In the genomic region with DNA sequence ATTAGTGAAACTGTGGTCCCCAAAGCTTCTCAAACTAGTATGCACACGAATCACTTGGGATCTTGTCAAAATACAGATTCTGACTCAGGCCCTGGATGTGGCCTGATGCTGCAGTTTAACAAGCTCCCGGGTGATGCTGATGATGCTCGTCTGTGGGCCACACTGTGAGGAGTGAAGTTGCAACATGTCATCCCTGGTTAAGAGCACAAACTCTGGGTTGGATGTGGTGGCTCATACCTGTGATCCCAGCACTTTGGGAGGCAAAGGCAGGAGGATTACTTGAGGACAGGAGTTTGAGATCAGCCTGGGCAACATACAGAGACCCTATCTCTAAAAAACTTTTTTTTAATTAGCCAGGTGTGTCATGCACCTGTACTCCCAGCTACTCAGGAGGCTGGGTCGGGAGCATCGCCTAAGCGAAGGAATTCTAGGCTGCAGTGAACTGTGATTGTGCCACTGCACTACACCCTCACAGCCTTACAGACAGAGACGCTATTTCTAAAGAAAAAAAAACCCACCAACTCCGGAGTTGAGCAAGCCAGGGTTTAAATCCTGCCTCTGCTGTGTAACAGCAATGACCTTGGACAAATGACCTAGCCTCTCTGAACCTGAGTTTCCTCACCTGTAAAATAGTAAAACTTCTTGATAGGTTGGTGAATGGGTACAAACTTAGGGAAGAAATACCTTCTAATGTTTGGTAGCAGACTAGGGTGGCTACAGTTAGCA, we compare ENCODE assay signal across 3 cellular contexts.
A peak's percentile ranks its signal among the peaks of the same experiment; 100 is the strongest.
TF ChIP-seq lines count a peak whose summit lies in the region.

No MANE protein-coding gene starts in this region.

TF ChIP-seq in HepG2, 621 proteins besides CTCF, POLR2A, EP300 and RAD21 (continues in another document):
- TF ChIP-seq SAFB2 (CRISPR knock-in tag; IDR thresholded peaks at IDR 0.05; ENCODE audit: borderline replicate concordance, low read depth) (peak; percentile 73; the same call in 1 of the 2 replicates), ZNF230 (CRISPR knock-in tag; IDR thresholded peaks at IDR 0.05) (no peak), HNF4A (CRISPR knock-in tag; IDR thresholded peaks at IDR 0.05) (peak; percentile 58), CEBPB (IDR thresholded peaks at IDR 0.05; ENCODE audit: borderline replicate concordance, low read depth, low read length) (peak; percentile 19; the same call in 1 of the 2 replicates), POLR2G (IDR thresholded peaks at IDR 0.05; ENCODE audit: low read depth, low read length) (peak; percentile 40; the same call in 1 of the 2 replicates), POLR2AphosphoS5 (IDR thresholded peaks at IDR 0.05; ENCODE audit: low read depth, low read length) (peak; percentile 18; the same call in 1 of the 2 replicates), PAF1 (CRISPR knock-in tag; IDR thresholded peaks at IDR 0.05) (peak; percentile 77), IKZF5 (CRISPR knock-in tag; IDR thresholded peaks at IDR 0.05) (0 out of 2 replicates have a peak, but pooled peaks have one; percentile 18), ZNF362 (CRISPR knock-in tag; IDR thresholded peaks at IDR 0.05; ENCODE audit: borderline replicate concordance) (peak; percentile 80; the same call in 1 of the 2 replicates), ZNF629 (CRISPR knock-in tag; conservative IDR thresholded peaks at IDR 0.05) (peak; percentile 56; the same call in 1 of the 2 replicates), RBAK (CRISPR knock-in tag; IDR thresholded peaks at IDR 0.05) (peak; percentile 89), HCFC1 (IDR thresholded peaks at IDR 0.05; ENCODE audit: low read depth, low read length) (no peak)
- TF ChIP-seq, protein P1, sequence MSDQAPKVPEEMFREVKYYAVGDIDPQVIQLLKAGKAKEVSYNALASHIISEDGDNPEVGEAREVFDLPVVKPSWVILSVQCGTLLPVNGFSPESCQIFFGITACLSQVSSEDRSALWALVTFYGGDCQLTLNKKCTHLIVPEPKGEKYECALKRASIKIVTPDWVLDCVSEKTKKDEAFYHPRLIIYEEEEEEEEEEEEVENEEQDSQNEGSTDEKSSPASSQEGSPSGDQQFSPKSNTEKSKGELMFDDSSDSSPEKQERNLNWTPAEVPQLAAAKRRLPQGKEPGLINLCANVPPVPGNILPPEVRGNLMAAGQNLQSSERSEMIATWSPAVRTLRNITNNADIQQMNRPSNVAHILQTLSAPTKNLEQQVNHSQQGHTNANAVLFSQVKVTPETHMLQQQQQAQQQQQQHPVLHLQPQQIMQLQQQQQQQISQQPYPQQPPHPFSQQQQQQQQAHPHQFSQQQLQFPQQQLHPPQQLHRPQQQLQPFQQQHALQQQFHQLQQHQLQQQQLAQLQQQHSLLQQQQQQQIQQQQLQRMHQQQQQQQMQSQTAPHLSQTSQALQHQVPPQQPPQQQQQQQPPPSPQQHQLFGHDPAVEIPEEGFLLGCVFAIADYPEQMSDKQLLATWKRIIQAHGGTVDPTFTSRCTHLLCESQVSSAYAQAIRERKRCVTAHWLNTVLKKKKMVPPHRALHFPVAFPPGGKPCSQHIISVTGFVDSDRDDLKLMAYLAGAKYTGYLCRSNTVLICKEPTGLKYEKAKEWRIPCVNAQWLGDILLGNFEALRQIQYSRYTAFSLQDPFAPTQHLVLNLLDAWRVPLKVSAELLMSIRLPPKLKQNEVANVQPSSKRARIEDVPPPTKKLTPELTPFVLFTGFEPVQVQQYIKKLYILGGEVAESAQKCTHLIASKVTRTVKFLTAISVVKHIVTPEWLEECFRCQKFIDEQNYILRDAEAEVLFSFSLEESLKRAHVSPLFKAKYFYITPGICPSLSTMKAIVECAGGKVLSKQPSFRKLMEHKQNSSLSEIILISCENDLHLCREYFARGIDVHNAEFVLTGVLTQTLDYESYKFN (CRISPR knock-in tag; conservative IDR thresholded peaks at IDR 0.05) = 0 out of 2 replicates have a peak, but pooled peaks have one; percentile 19

TF ChIP-seq in K562, 482 proteins besides CTCF, POLR2A, EP300 and RAD21:
- TF ChIP-seq ZNF347 (CRISPR knock-in tag; IDR thresholded peaks at IDR 0.05; ENCODE audit: low read depth) (no peak), FOXJ2 (tag; IDR thresholded peaks at IDR 0.05) (no peak), GABPA (tag; conservative IDR thresholded peaks at IDR 0.05; ENCODE audit: low read depth) (no peak), NFATC3 (IDR thresholded peaks at IDR 0.05) (no peak), MLX (CRISPR knock-in tag; conservative IDR thresholded peaks at IDR 0.05) (no peak), ZEB2 (IDR thresholded peaks at IDR 0.05) (no peak), RBM22 (IDR thresholded peaks at IDR 0.05; ENCODE audit: low read depth, low read length, poor library complexity, severe bottlenecking) (no peak), E2F3 (CRISPR knock-in tag; IDR thresholded peaks at IDR 0.05) (no peak)
- TF ChIP-seq, protein P2, sequence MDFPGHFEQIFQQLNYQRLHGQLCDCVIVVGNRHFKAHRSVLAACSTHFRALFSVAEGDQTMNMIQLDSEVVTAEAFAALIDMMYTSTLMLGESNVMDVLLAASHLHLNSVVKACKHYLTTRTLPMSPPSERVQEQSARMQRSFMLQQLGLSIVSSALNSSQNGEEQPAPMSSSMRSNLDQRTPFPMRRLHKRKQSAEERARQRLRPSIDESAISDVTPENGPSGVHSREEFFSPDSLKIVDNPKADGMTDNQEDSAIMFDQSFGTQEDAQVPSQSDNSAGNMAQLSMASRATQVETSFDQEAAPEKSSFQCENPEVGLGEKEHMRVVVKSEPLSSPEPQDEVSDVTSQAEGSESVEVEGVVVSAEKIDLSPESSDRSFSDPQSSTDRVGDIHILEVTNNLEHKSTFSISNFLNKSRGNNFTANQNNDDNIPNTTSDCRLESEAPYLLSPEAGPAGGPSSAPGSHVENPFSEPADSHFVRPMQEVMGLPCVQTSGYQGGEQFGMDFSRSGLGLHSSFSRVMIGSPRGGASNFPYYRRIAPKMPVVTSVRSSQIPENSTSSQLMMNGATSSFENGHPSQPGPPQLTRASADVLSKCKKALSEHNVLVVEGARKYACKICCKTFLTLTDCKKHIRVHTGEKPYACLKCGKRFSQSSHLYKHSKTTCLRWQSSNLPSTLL (IDR thresholded peaks at IDR 0.05) = no peak
- TF ChIP-seq, protein P3, sequence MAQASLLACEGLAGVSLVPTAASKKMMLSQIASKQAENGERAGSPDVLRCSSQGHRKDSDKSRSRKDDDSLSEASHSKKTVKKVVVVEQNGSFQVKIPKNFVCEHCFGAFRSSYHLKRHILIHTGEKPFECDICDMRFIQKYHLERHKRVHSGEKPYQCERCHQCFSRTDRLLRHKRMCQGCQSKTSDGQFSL (CRISPR knock-in tag; IDR thresholded peaks at IDR 0.05) = no peak
- TF ChIP-seq, protein P3 (tag; IDR thresholded peaks at IDR 0.05) = no peak
- TF ChIP-seq, protein P4, sequence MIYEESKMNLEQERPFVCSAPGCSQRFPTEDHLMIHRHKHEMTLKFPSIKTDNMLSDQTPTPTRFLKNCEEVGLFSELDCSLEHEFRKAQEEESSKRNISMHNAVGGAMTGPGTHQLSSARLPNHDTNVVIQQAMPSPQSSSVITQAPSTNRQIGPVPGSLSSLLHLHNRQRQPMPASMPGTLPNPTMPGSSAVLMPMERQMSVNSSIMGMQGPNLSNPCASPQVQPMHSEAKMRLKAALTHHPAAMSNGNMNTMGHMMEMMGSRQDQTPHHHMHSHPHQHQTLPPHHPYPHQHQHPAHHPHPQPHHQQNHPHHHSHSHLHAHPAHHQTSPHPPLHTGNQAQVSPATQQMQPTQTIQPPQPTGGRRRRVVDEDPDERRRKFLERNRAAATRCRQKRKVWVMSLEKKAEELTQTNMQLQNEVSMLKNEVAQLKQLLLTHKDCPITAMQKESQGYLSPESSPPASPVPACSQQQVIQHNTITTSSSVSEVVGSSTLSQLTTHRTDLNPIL (CRISPR knock-in tag; IDR thresholded peaks at IDR 0.05) = no peak

TF ChIP-seq in neural cell, 6 proteins besides CTCF, POLR2A, EP300 and RAD21:
- TF ChIP-seq, protein P5, sequence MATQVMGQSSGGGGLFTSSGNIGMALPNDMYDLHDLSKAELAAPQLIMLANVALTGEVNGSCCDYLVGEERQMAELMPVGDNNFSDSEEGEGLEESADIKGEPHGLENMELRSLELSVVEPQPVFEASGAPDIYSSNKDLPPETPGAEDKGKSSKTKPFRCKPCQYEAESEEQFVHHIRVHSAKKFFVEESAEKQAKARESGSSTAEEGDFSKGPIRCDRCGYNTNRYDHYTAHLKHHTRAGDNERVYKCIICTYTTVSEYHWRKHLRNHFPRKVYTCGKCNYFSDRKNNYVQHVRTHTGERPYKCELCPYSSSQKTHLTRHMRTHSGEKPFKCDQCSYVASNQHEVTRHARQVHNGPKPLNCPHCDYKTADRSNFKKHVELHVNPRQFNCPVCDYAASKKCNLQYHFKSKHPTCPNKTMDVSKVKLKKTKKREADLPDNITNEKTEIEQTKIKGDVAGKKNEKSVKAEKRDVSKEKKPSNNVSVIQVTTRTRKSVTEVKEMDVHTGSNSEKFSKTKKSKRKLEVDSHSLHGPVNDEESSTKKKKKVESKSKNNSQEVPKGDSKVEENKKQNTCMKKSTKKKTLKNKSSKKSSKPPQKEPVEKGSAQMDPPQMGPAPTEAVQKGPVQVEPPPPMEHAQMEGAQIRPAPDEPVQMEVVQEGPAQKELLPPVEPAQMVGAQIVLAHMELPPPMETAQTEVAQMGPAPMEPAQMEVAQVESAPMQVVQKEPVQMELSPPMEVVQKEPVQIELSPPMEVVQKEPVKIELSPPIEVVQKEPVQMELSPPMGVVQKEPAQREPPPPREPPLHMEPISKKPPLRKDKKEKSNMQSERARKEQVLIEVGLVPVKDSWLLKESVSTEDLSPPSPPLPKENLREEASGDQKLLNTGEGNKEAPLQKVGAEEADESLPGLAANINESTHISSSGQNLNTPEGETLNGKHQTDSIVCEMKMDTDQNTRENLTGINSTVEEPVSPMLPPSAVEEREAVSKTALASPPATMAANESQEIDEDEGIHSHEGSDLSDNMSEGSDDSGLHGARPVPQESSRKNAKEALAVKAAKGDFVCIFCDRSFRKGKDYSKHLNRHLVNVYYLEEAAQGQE (IDR thresholded peaks at IDR 0.05; ENCODE audit: borderline replicate concordance) = no peak
- no peak for TF ChIP-seq TAF1 (IDR thresholded peaks at IDR 0.05; ENCODE audit: low read depth)
- no peak for TF ChIP-seq POLR2AphosphoS5 (IDR thresholded peaks at IDR 0.05)
- TF ChIP-seq SMC3 (conservative IDR thresholded peaks at IDR 0.05; ENCODE audit: poor library complexity) = no peak
- no peak for TF ChIP-seq MXI1 (conservative IDR thresholded peaks at IDR 0.05; ENCODE audit: poor library complexity, severe bottlenecking)
- TF ChIP-seq EZH2 (IDR thresholded peaks at IDR 0.05; ENCODE audit: borderline replicate concordance, insufficient read depth, low read length, poor library complexity, severe bottlenecking) = no peak
